Comparison of ENCODE assay signal across 15 cellular contexts in genomic region chr3:197795200-197795599, GRCh38. TPM values are rescaled to one million over a fixed set of nuclear protein-coding genes. Genes with fewer than 3 reads are reported as not detected.
DNase-seq lines count a peak whose midpoint lies in the region; ATAC-seq and TF ChIP-seq lines count a peak whose summit lies in the region.
"Had no signal": no experiment of that assay in that cellular context is flagged by ENCODE, and none has a peak within 500 bp of the region (broad histone marks: within the 10 kb centered on the region; RNA-seq: fewer than 3 reads in every experiment).

No MANE protein-coding gene starts in this region.

- H3K14ac ChIP-seq in trophoblast cell (ENCODE audit: low read length), result no peak overlapping the region

- H4K91ac ChIP-seq in trophoblast cell (ENCODE audit: low read depth, low read length), result no peak overlapping the region

- H3K9ac ChIP-seq in trophoblast cell (ENCODE audit: low read length), result no peak overlapping the region

- H3K4me3 ChIP-seq in OCI-LY7 (ENCODE audit: low read depth, low read length, poor library complexity, severe bottlenecking), result no peak overlapping the region
- no peak overlapping the region for H3K4me3 ChIP-seq in epithelial cell of esophagus (ENCODE audit: low read length)
- H3K4me3 ChIP-seq in trophoblast cell (ENCODE audit: low read depth, low read length), result no peak overlapping the region
- H3K4me3 ChIP-seq: dorsolateral prefrontal cortex, left lung had no signal

- H3K36me3 ChIP-seq in OCI-LY7 (ENCODE audit: insufficient read depth, low read length) (no peaks in the 10 kb centered on the region), trophoblast cell (ENCODE audit: control insufficient read depth in 1 of 2, insufficient read depth in 2 of 2, low read length in 2 of 2) (no peaks in the 10 kb centered on the region)
- H3K36me3 ChIP-seq: left lung had no signal

- H3K79me1 ChIP-seq in trophoblast cell (ENCODE audit: low read length), result peaks cover 11% of the 10 kb centered on the region

- no peaks in the 10 kb centered on the region for H3K27me3 ChIP-seq in trophoblast cell (ENCODE audit: insufficient read depth, low read length)
- H3K27me3 ChIP-seq: dorsolateral prefrontal cortex, left lung had no signal

- intact Hi-C loops in OCI-LY7 (cut with micrococcal nuclease; ENCODE audit: unreplicated experiment), result no loop called here

- H2BK5ac ChIP-seq in trophoblast cell (ENCODE audit: low read depth, low read length, poor library complexity), result no peak overlapping the region

- POLR2A ChIA-PET in OCI-LY7 (lab: Charles Lee), result interaction anchor here (1.1 to 3.0 kb wide), 3 partner anchors 8 to 15 kb away, joined by 3 to 11 read pairs (median 5); no protein-coding TSS in a partner anchor

- CTCF ChIA-PET in OCI-LY7 (lab: Charles Lee; ENCODE audit: unreplicated experiment), result no interaction called here

- H3K9me2 ChIP-seq in OCI-LY7 (ENCODE audit: insufficient read depth, low read length), result no peaks in the 10 kb centered on the region

- no peak overlapping the region for H3K4me2 ChIP-seq in OCI-LY7 (ENCODE audit: low read length)
- H3K4me2 ChIP-seq in trophoblast cell (ENCODE audit: low read length), result no peak overlapping the region

- H3K18ac ChIP-seq in trophoblast cell (ENCODE audit: low read length), result no peak overlapping the region

- H2BK120ac ChIP-seq in trophoblast cell (ENCODE audit: insufficient read depth, low read length, poor library complexity), result no peak overlapping the region

- H3K4ac ChIP-seq in trophoblast cell (ENCODE audit: low read depth, low read length), result no peak overlapping the region

- H2BK12ac ChIP-seq in trophoblast cell (ENCODE audit: low read length), result no peak overlapping the region

- H3K9me3 ChIP-seq in OCI-LY7 (ENCODE audit: low read length) (no peaks in the 10 kb centered on the region), trophoblast cell (ENCODE audit: insufficient read depth, low read depth, low read length) (no peaks in the 10 kb centered on the region)
- H3K9me3 ChIP-seq: left lung had no signal

- H2AFZ ChIP-seq in OCI-LY7 (ENCODE audit: low read length), result no peak overlapping the region
- H2AFZ ChIP-seq in trophoblast cell (ENCODE audit: insufficient read depth, low read length, poor library complexity), result no peak overlapping the region

- H3K4me1 ChIP-seq in OCI-LY7 (ENCODE audit: insufficient read depth, low read length, poor library complexity, severe bottlenecking) (peaks cover 41% of the 10 kb centered on the region), trophoblast cell (ENCODE audit: control insufficient read depth in 1 of 2, insufficient read depth in 2 of 2, low read length in 2 of 2) (peaks cover 0 to 1% of the 10 kb centered on the region in 2 experiments)

- peaks cover 15% of the 10 kb centered on the region; the same call in 1 of the 2 replicates for H4K20me1 ChIP-seq in OCI-LY7 (ENCODE audit: insufficient read depth, low read length)

- no CpG with 5 or more reads among the region's 1 CpG for WGBS in trophoblast cell (ENCODE audit: extremely low coverage, insufficient coverage, insufficient read length)

- no peak overlapping the region for H4K8ac ChIP-seq in trophoblast cell (ENCODE audit: low read depth, low read length)

- TSS peak; percentile 31 for BruUV-seq in OCI-LY7 (replicated peaks; lab: Mats Ljungman, UMichigan)

- no peak overlapping the region for H3K27ac ChIP-seq in OCI-LY7 (ENCODE audit: low read depth, low read length, poor library complexity, severe bottlenecking)
- no peak overlapping the region for H3K27ac ChIP-seq in trophoblast cell (ENCODE audit: low read depth, low read length)
- H3K27ac ChIP-seq: dorsolateral prefrontal cortex, left lung had no signal

- no peak overlapping the region for H4K12ac ChIP-seq in trophoblast cell (ENCODE audit: low read depth, low read length)

- no peak for ATAC-seq in GM21825 (IDR thresholded peaks at IDR 0.05; ENCODE audit: unreplicated experiment)
- ATAC-seq: left lung; natural killer cell treated with Interleukin-12 subunit alpha and Interleukin-12 subunit beta and Interleukin-15 and Interleukin-18, amount 100 ng/mL, for 72 hours had no signal

- DNase-seq in GM04503 (ENCODE audit: low read depth) (peak; percentile 71), OCI-LY7 (ENCODE audit: low spot score) (no peak), epithelial cell of esophagus (ENCODE audit: low read depth) (peak; percentile 71), trophoblast cell (peak; percentile 78 to 89), NCI-H1048 (lab: John Stamatoyannopoulos, UW) (no peak), ecto neural progenitor cell (ENCODE audit: low spot score) (no peak), epidermal melanocyte (ENCODE audit: insufficient read length, low spot score) (no peak)
- DNase-seq: activated naive CD8-positive, alpha-beta T cell treated with anti-CD3 and anti-CD28 coated beads for 36 hours; DMS 273 treated with DMSO at 0.1 percent for 48 hours; dorsolateral prefrontal cortex; left lung; NCI-H526; SHP77 treated with DMSO at 0.1 percent for 48 hours had no signal

- H2AK5ac ChIP-seq in trophoblast cell (ENCODE audit: low read length), result no peak overlapping the region

- H3K79me2 ChIP-seq in OCI-LY7 (ENCODE audit: insufficient read depth, low read depth, low read length), result peaks cover 69% of the 10 kb centered on the region
- peaks cover 12% of the 10 kb centered on the region for H3K79me2 ChIP-seq in trophoblast cell (ENCODE audit: control insufficient read depth, insufficient read depth, low read length, poor library complexity)

- TF ChIP-seq CTCF in OCI-LY7 (conservative IDR thresholded peaks at IDR 0.05; ENCODE audit: low read length) (no peak), epithelial cell of esophagus (IDR thresholded peaks at IDR 0.05; ENCODE audit: insufficient read depth, low read depth, low read length, missing control alignments) (no peak)

- no peak overlapping the region for H3K23ac ChIP-seq in trophoblast cell (ENCODE audit: low read length)

RNA-seq across cellular contexts. Expression of gene LRCH3, which starts 4.1 kb away (rescaled TPM):
- 39.0 and 44.2 TPM in 2 replicates for total RNA-seq in OCI-LY7 (2014; rRNA removed; shearing (Covaris generic))
- 52.6 and 53.0 TPM in 2 replicates for total RNA-seq in OCI-LY7 (2022)
- 22.8 and 24.3 TPM in 2 replicates for polyA plus RNA-seq in trophoblast cell (2013)

RNA-seq across cellular contexts. Expression of gene FYTTD1, which starts 45.5 kb away (rescaled TPM):
- 47.6 and 63.8 TPM in 2 replicates for total RNA-seq in OCI-LY7 (2014; rRNA removed; shearing (Covaris generic))
- total RNA-seq in OCI-LY7 (2022), result 49.2 and 57.8 TPM in 2 replicates
- 35.2 and 36.3 TPM in 2 replicates for polyA plus RNA-seq in trophoblast cell (2013)

RNA-seq across cellular contexts. Expression of gene RUBCN, which starts 58.5 kb away (rescaled TPM):
- 37.1 and 45.1 TPM in 2 replicates for total RNA-seq in OCI-LY7 (2014; rRNA removed; shearing (Covaris generic))
- 48.4 and 56.7 TPM in 2 replicates for total RNA-seq in OCI-LY7 (2022)
- polyA plus RNA-seq in trophoblast cell (2013), result 12.4 and 13.2 TPM in 2 replicates

Comparison
In these comparisons a context has a peak if more than half of its experiments do, and no peak if none do; other contexts are left out.
1. DNase-seq: peak in GM04503 (single experiment), epithelial cell of esophagus (single experiment) and trophoblast cell (2 of 2); none in OCI-LY7 (single experiment), NCI-H1048 (single experiment), ecto neural progenitor cell (single experiment) and epidermal melanocyte (single experiment).